22 cellular contexts compared by ENCODE assay signal in the genomic region with DNA sequence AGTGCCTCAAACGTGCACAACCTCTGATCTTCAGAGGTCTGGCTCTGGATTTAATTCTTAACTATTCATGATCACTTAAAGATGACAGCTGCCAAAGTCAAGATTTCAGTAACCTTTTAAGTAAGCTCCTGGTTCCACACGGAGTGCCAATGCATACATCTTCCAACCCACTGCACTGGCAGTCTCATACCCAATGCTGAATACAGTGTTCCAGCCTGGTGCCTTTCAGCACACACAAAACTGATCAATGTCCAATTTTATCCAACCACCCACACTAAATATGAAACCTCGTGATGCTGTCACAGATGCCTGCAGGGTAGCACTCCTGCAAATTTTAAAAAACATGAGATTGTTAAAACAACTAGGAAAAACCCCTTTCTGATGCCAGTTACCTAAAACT.
A peak's percentile ranks its signal among the peaks of the same experiment; 100 is the strongest.
DNase-seq lines count a peak whose midpoint lies in the region; ATAC-seq, FAIRE-seq and TF ChIP-seq lines count a peak whose summit lies in the region.
"Had no signal": no experiment of that assay in that cellular context is flagged by ENCODE, and none has a peak within 500 bp of the region (broad histone marks: within the 10 kb centered on the region; RNA-seq: fewer than 3 reads in every experiment).

No MANE protein-coding gene starts in this region.

- no peak overlapping the region for H2AFZ ChIP-seq in IMR-90 (replicated peaks; ENCODE audit: low read length, poor library complexity)
- H2AFZ ChIP-seq in keratinocyte (ENCODE audit: control insufficient read depth, low read length) = no peak overlapping the region
- no peak overlapping the region for H2AFZ ChIP-seq in osteoblast (ENCODE audit: low read length)

- no peak overlapping the region for H2BK120ac ChIP-seq in IMR-90 (ENCODE audit: low read depth, low read length)

- no peak overlapping the region; the same call in 1 of the 2 replicates for H3K14ac ChIP-seq in IMR-90 (replicated peaks; ENCODE audit: low read depth, low read length)

- H3K4me1 Mint-ChIP-seq in progenitor cell of endocrine pancreas (ENCODE audit: low read depth) (peaks cover 21% of the 10 kb centered on the region), HFFc6 (ENCODE audit: low read depth) (peaks cover 47% of the 10 kb centered on the region)

- H3K4ac ChIP-seq in IMR-90 (ENCODE audit: low read depth, low read length) = no peak overlapping the region

- H3K27ac ChIP-seq in A549 (peak overlapping the region; percentile 40 to 60; a peak in 4 of 6 replicates), IMR-90 (ENCODE audit: insufficient read depth, low read length) (no peak overlapping the region), keratinocyte (ENCODE audit: control insufficient read depth, insufficient read depth, low read length) (no peak overlapping the region), Peyer's patch (no peak overlapping the region), osteoblast (ENCODE audit: low read depth, low read length) (no peak overlapping the region)
- H3K27ac ChIP-seq: BLaER1, SJCRH30 had no signal

- DNase-seq in A549 (ENCODE audit: low read depth in 1 of 2, low spot score in 1 of 2) = no peak
- DNase-seq in IMR-90 = no peak
- DNase-seq in keratinocyte (ENCODE audit: low read depth, low spot score) = no peak
- no peak for DNase-seq in progenitor cell of endocrine pancreas (ENCODE audit: low spot score, unreplicated experiment)
- DNase-seq in HFFc6 = no peak
- no peak for DNase-seq in NK-92 (lab: John Stamatoyannopoulos, UW; ENCODE audit: unreplicated experiment)
- DNase-seq in Peyer's patch = no peak
- no peak for DNase-seq in osteoblast (ENCODE audit: insufficient read length, low spot score, missing footprints)
- DNase-seq: CD8-positive, alpha-beta T cell; DMS53; EL; H7; MV-4-11; NCI-H187; NCI-H2107; NCI-H510A treated with DMSO at 0.1 percent for 48 hours; NCI-H82; PC-3; SJCRH30 had no signal

- no peak overlapping the region for H4K5ac ChIP-seq in IMR-90 (ENCODE audit: low read depth, low read length)

- H3K4me3 ChIP-seq in A549 = no peak overlapping the region; the same call in 2 of the 3 replicates
- H3K4me3 ChIP-seq in IMR-90 (ENCODE audit: insufficient read depth, low read depth, low read length) = no peak overlapping the region
- H3K4me3 ChIP-seq in keratinocyte (ENCODE audit: control insufficient read depth in 2 of 3, extremely low read depth in 1 of 3, insufficient read depth in 2 of 3, low read depth in 1 of 3, low read length in 3 of 3) = no peak overlapping the region
- H3K4me3 ChIP-seq in Peyer's patch = no peak overlapping the region
- H3K4me3 ChIP-seq in osteoblast (ENCODE audit: insufficient read depth, low read length) = no peak overlapping the region
- H3K4me3 ChIP-seq: BLaER1, K562, SJCRH30 had no signal

- no peak overlapping the region for H2AK5ac ChIP-seq in IMR-90 (ENCODE audit: low read depth, low read length)

- H3K18ac ChIP-seq in IMR-90 (ENCODE audit: low read depth, low read length) = no peak overlapping the region

- FAIRE-seq in A549 (lab: Jason Lieb, UNC) = no peak
- FAIRE-seq in keratinocyte (lab: Jason Lieb, UNC) = peak; percentile 34
- FAIRE-seq: GM12891, K562 had no signal

- H2BK15ac ChIP-seq in IMR-90 (ENCODE audit: low read depth, low read length) = no peak overlapping the region

- no peak overlapping the region for H3K56ac ChIP-seq in IMR-90 (ENCODE audit: extremely low read depth, insufficient read depth, low read length)

- in situ Hi-C loops in IMR-90 (cut with MboI; ENCODE audit: low sequenced_read_pairs) = loop anchor here (10.0 to 25.0 kb wide), 3 partner anchors 235 to 698 kb away; no protein-coding TSS in a partner anchor

- H3K27me3 ChIP-seq in IMR-90 (ENCODE audit: control insufficient read depth, insufficient read depth, low read length) (no peaks in the 10 kb centered on the region), keratinocyte (ENCODE audit: control insufficient read depth, extremely low read depth, insufficient read depth, low read length) (no peaks in the 10 kb centered on the region), Peyer's patch (no peaks in the 10 kb centered on the region), osteoblast (ENCODE audit: insufficient read depth, low read length) (no peaks in the 10 kb centered on the region)
- H3K27me3 ChIP-seq: BLaER1, SJCRH30 had no signal

- POLR2A ChIA-PET in A549 (lab: Yijun Ruan, JAX) (no interaction called here), IMR-90 (lab: Charles Lee; ENCODE audit: unreplicated experiment) (no interaction called here)

- intact Hi-C loops in IMR-90 (cut with micrococcal nuclease) = loop anchor here (5.0 to 10.0 kb wide), 2 partner anchors 698 to 755 kb away; no protein-coding TSS in a partner anchor

- H3K36me3 Mint-ChIP-seq in progenitor cell of endocrine pancreas (ENCODE audit: insufficient read depth) (no peaks in the 10 kb centered on the region), HFFc6 (ENCODE audit: low read depth) (no peaks in the 10 kb centered on the region)
- H3K36me3 Mint-ChIP-seq: CD8-positive, alpha-beta T cell had no signal

- no peaks in the 10 kb centered on the region for H3K9me3 ChIP-seq in A549
- H3K9me3 ChIP-seq in IMR-90 (ENCODE audit: control insufficient read depth, insufficient read depth, low read length) = no peaks in the 10 kb centered on the region
- H3K9me3 ChIP-seq in keratinocyte (ENCODE audit: control insufficient read depth, low read depth, low read length) = no peaks in the 10 kb centered on the region
- no peaks in the 10 kb centered on the region for H3K9me3 ChIP-seq in Peyer's patch
- no peaks in the 10 kb centered on the region for H3K9me3 ChIP-seq in osteoblast (ENCODE audit: low read depth, low read length)
- H3K9me3 ChIP-seq: BLaER1, SJCRH30 had no signal

- H2BK5ac ChIP-seq in IMR-90 (ENCODE audit: low read depth, low read length, poor library complexity, severe bottlenecking) = no peak overlapping the region

- H3K27me3 Mint-ChIP-seq in progenitor cell of endocrine pancreas (no peaks in the 10 kb centered on the region), HFFc6 (ENCODE audit: insufficient read depth) (no peaks in the 10 kb centered on the region)

- TF ChIP-seq POLR2A in A549 (IDR thresholded peaks at IDR 0.05; ENCODE audit: low read length) (no peak), IMR-90 (IDR thresholded peaks at IDR 0.05; ENCODE audit: low read depth, low read length) (no peak), Peyer's patch (IDR thresholded peaks at IDR 0.05) (no peak)

- no peak overlapping the region for H3K4me3 Mint-ChIP-seq in progenitor cell of endocrine pancreas (ENCODE audit: low read depth)
- no peak overlapping the region for H3K4me3 Mint-ChIP-seq in HFFc6
- H3K4me3 Mint-ChIP-seq: CD8-positive, alpha-beta T cell had no signal

- CTCF ChIA-PET in A549 (lab: Yijun Ruan, JAX) = interaction anchor here (0.6 to 5.0 kb wide), 4 partner anchors 13 to 698 kb away, joined by 3 to 37 read pairs (median 15); no protein-coding TSS in a partner anchor
- CTCF ChIA-PET in IMR-90 (lab: Yijun Ruan, JAX) = no interaction called here

- no peak overlapping the region for H3K23ac ChIP-seq in IMR-90 (ENCODE audit: low read depth, low read length)

- peaks cover 38% of the 10 kb centered on the region for H3K79me2 ChIP-seq in keratinocyte (ENCODE audit: control insufficient read depth, insufficient read depth, low read length)
- peaks cover 28% of the 10 kb centered on the region for H3K79me2 ChIP-seq in osteoblast (ENCODE audit: insufficient read depth, low read length)

- WGBS in A549 (ENCODE audit: missing lambda C conversion rate) = 39% methylated on average over 3 of the region's 3 CpGs
- 80% methylated on average over 1 of the region's 3 CpGs; no CpG with 5 or more reads in 1 of the 2 experiments for WGBS in IMR-90 (ENCODE audit: extremely low coverage in 2 of 2, insufficient read length in 1 of 2), 2 experiments

- ATAC-seq in A549 (peak; percentile 14 to 53; a peak in 3 of 6 replicates), IMR-90 (ENCODE audit: low read depth) (no peak)
- ATAC-seq: CD8-positive, alpha-beta T cell; K562; PC-3 had no signal

- TF ChIP-seq RAD21 in A549 (conservative IDR thresholded peaks at IDR 0.05 in 1 of 2, IDR thresholded peaks at IDR 0.05 in 1 of 2) (no peak), IMR-90 (IDR thresholded peaks at IDR 0.05; ENCODE audit: low read length) (no peak)

- H3K27ac Mint-ChIP-seq in progenitor cell of endocrine pancreas (peak overlapping the region; percentile 40), HFFc6 (no peak overlapping the region)
- H3K27ac Mint-ChIP-seq: CD8-positive, alpha-beta T cell had no signal

- H3K36me3 ChIP-seq in IMR-90 (ENCODE audit: control insufficient read depth, insufficient read depth, low read length) (no peaks in the 10 kb centered on the region), keratinocyte (ENCODE audit: control insufficient read depth in 2 of 2, extremely low read depth in 1 of 2, insufficient read depth in 2 of 2, low read length in 2 of 2) (peaks cover 0 to under 1% of the 10 kb centered on the region in 2 experiments), Peyer's patch (no peaks in the 10 kb centered on the region), osteoblast (ENCODE audit: insufficient read depth, low read length) (no peaks in the 10 kb centered on the region)
- H3K36me3 ChIP-seq: BLaER1, SJCRH30 had no signal

- TF ChIP-seq CTCF in A549 (IDR thresholded peaks at IDR 0.05) = no peak
- TF ChIP-seq CTCF in IMR-90 (conservative IDR thresholded peaks at IDR 0.05; ENCODE audit: low read depth, low read length) = no peak
- TF ChIP-seq CTCF in keratinocyte (optimal IDR thresholded peaks at IDR 0.05 in 1 of 3, IDR thresholded peaks at IDR 0.05 in 1 of 3, conservative IDR thresholded peaks at IDR 0.05 in 1 of 3; ENCODE audit: extremely low read depth in 1 of 3, insufficient read depth in 2 of 3, low read length in 3 of 3) = no peak
- no peak for TF ChIP-seq CTCF in progenitor cell of endocrine pancreas (IDR thresholded peaks at IDR 0.05; ENCODE audit: unreplicated experiment)
- no peak for TF ChIP-seq CTCF in HFFc6 (IDR thresholded peaks at IDR 0.05)
- TF ChIP-seq CTCF in Peyer's patch (IDR thresholded peaks at IDR 0.05) = no peak
- no peak for TF ChIP-seq CTCF in osteoblast (IDR thresholded peaks at IDR 0.05; ENCODE audit: extremely low read depth, low read depth, low read length)

- dilution Hi-C loops in IMR-90 (cut with HindIII; ENCODE audit: low sequenced_read_pairs, unreplicated experiment) = no loop called here
- dilution Hi-C loops in keratinocyte (cut with MboI; ENCODE audit: extremely low pct_ligation_motif_present, low sequenced_read_pairs) = no loop called here

- no peak overlapping the region for H3K9ac ChIP-seq in IMR-90 (ENCODE audit: low read depth, low read length)
- no peak overlapping the region for H3K9ac ChIP-seq in keratinocyte (ENCODE audit: control insufficient read depth, extremely low read depth, insufficient read depth, low read length)
- H3K9ac ChIP-seq: BLaER1 had no signal

- BruUV-seq in IMR-90 (replicated peaks; lab: Mats Ljungman, UMichigan) = no TSS peak

- no peak overlapping the region for H4K91ac ChIP-seq in IMR-90 (ENCODE audit: insufficient read depth, low read depth, low read length)

- no peak overlapping the region for H2BK20ac ChIP-seq in IMR-90 (ENCODE audit: low read depth, low read length)

- H3K9me3 Mint-ChIP-seq in progenitor cell of endocrine pancreas (ENCODE audit: low read depth) = no peaks in the 10 kb centered on the region
- H3K9me3 Mint-ChIP-seq in HFFc6 = no peaks in the 10 kb centered on the region
- H3K9me3 Mint-ChIP-seq: CD8-positive, alpha-beta T cell had no signal

- peak overlapping the region; percentile 61 for H3K4me2 ChIP-seq in A549
- peak overlapping the region; percentile 10; the same call in 1 of the 2 replicates for H3K4me2 ChIP-seq in IMR-90 (ENCODE audit: low read depth, low read length)
- H3K4me2 ChIP-seq in keratinocyte (ENCODE audit: control insufficient read depth, extremely low read depth, insufficient read depth, low read depth, low read length) = no peak overlapping the region
- H3K4me2 ChIP-seq in osteoblast (ENCODE audit: insufficient read depth, low read length) = no peak overlapping the region
- H3K4me2 ChIP-seq: BLaER1 had no signal

- H3K9me1 ChIP-seq in IMR-90 (ENCODE audit: insufficient read depth, low read length) (peaks cover 9% of the 10 kb centered on the region; the same call in 1 of the 2 replicates), keratinocyte (ENCODE audit: control insufficient read depth, extremely low read depth, insufficient read depth, low read length) (peaks cover 2% of the 10 kb centered on the region)

- H3K4me1 ChIP-seq in A549 (peaks cover 92% of the 10 kb centered on the region), IMR-90 (ENCODE audit: control insufficient read depth, insufficient read depth, low read length) (peaks cover 9% of the 10 kb centered on the region), keratinocyte (ENCODE audit: control insufficient read depth, extremely low read depth, insufficient read depth, low read length) (peaks cover 25% of the 10 kb centered on the region), Peyer's patch (peaks cover 0 to 7% (median 0%) of the 10 kb centered on the region in 4 donors), osteoblast (ENCODE audit: insufficient read depth, low read length) (peaks cover 15% of the 10 kb centered on the region)

- H4K20me1 ChIP-seq in IMR-90 (ENCODE audit: insufficient read depth, low read length) (no peaks in the 10 kb centered on the region; the same call in 1 of the 2 replicates), keratinocyte (ENCODE audit: control insufficient read depth, extremely low read depth, insufficient read depth, low read length) (no peaks in the 10 kb centered on the region), osteoblast (ENCODE audit: insufficient read depth, low read length) (peaks cover 30% of the 10 kb centered on the region)

- peaks cover 15 to 38% of the 10 kb centered on the region in 2 experiments; a peak in 3 of 4 replicates for H3K79me1 ChIP-seq in IMR-90 (ENCODE audit: low read depth in 1 of 2, low read length in 2 of 2)

- TF ChIP-seq EP300 in A549 (IDR thresholded peaks at IDR 0.05) = no peak

- H4K8ac ChIP-seq in IMR-90 (ENCODE audit: low read depth in 2 of 2, low read length in 2 of 2) = no peak overlapping the region

- no peak overlapping the region for H2AK9ac ChIP-seq in IMR-90 (replicated peaks; ENCODE audit: low read depth, low read length, poor library complexity)

Comparison
In these comparisons a context has a peak if more than half of its experiments do, and no peak if none do; other contexts are left out.
1. H3K27ac ChIP-seq: peak in A549 (2 of 2); none in IMR-90 (single experiment), keratinocyte (single experiment), Peyer's patch (0 of 4) and osteoblast (single experiment).
2. H3K4me2 ChIP-seq: peak in A549 (single experiment) and IMR-90 (single experiment); none in keratinocyte (single experiment) and osteoblast (single experiment).